Comparison of ENCODE assay signal across 1 cellular context in the genomic region with DNA sequence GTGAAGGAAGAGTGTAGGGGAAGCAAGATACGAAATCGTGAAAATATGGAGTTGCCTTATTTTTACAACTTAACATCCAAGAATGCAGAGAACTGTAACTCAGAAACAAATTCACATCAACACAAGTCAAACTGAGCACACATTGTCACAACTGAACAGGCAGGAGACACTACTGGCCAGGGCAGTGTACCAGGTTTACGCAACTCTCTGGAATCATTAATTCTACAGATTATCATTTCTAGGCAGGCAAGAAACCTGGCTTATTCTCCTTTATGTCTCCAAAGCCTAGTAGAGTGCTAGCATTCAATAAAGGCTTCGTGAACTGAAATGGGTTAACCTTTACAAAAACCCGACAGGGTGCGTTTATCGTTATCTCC.
TF ChIP-seq lines count a peak whose summit lies in the region.

No MANE protein-coding gene starts in this region.

TF ChIP-seq in HepG2, 621 proteins besides CTCF, POLR2A, EP300 and RAD21 (continued from another document):
- TF ChIP-seq, protein P1, sequence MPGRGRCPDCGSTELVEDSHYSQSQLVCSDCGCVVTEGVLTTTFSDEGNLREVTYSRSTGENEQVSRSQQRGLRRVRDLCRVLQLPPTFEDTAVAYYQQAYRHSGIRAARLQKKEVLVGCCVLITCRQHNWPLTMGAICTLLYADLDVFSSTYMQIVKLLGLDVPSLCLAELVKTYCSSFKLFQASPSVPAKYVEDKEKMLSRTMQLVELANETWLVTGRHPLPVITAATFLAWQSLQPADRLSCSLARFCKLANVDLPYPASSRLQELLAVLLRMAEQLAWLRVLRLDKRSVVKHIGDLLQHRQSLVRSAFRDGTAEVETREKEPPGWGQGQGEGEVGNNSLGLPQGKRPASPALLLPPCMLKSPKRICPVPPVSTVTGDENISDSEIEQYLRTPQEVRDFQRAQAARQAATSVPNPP (CRISPR knock-in tag; IDR thresholded peaks at IDR 0.05) = no peak
- TF ChIP-seq ARNT2 (CRISPR knock-in tag; IDR thresholded peaks at IDR 0.05; ENCODE audit: low read depth) (no peak), PHB2 (IDR thresholded peaks at IDR 0.05; ENCODE audit: partially characterized antibody) (no peak), MEIS2 (CRISPR knock-in tag; IDR thresholded peaks at IDR 0.05) (no peak), ZNF207 (IDR thresholded peaks at IDR 0.05; ENCODE audit: borderline replicate concordance) (no peak), GTF3A (CRISPR knock-in tag; conservative IDR thresholded peaks at IDR 0.05) (no peak), ZNF788 (CRISPR knock-in tag; IDR thresholded peaks at IDR 0.05; ENCODE audit: borderline replicate concordance) (no peak), RFXANK (CRISPR knock-in tag; IDR thresholded peaks at IDR 0.05) (no peak), EEA1 (CRISPR knock-in tag; IDR thresholded peaks at IDR 0.05; ENCODE audit: borderline replicate concordance) (no peak), ZNF777 (CRISPR knock-in tag; IDR thresholded peaks at IDR 0.05) (no peak), ZNF232 (CRISPR knock-in tag; IDR thresholded peaks at IDR 0.05; ENCODE audit: borderline replicate concordance) (no peak), STAT5B (CRISPR knock-in tag; IDR thresholded peaks at IDR 0.05) (no peak), ZNF549 (CRISPR knock-in tag; IDR thresholded peaks at IDR 0.05) (no peak), MBNL3 (CRISPR knock-in tag; conservative IDR thresholded peaks at IDR 0.05) (no peak), ZNF296 (CRISPR knock-in tag; conservative IDR thresholded peaks at IDR 0.05) (0 out of 2 replicates have a peak, but pooled peaks have one; percentile 5), KAT7 (CRISPR knock-in tag; IDR thresholded peaks at IDR 0.05; ENCODE audit: borderline replicate concordance) (no peak), RBFOX2 (IDR thresholded peaks at IDR 0.05; ENCODE audit: low read depth, low read length) (no peak), CC2D1A (CRISPR knock-in tag; IDR thresholded peaks at IDR 0.05) (peak; percentile 90; the same call in 1 of the 2 replicates), CREB1 (IDR thresholded peaks at IDR 0.05) (no peak), CREB1 (CRISPR knock-in tag; IDR thresholded peaks at IDR 0.05) (no peak), ZFP36 (IDR thresholded peaks at IDR 0.05; ENCODE audit: borderline replicate concordance, low read depth, low read length, partially characterized antibody) (no peak), ZBTB3 (CRISPR knock-in tag; IDR thresholded peaks at IDR 0.05; ENCODE audit: borderline replicate concordance, low read depth) (no peak), GATA4 (IDR thresholded peaks at IDR 0.05; ENCODE audit: borderline replicate concordance, low read depth) (no peak), ZNF33A (CRISPR knock-in tag; IDR thresholded peaks at IDR 0.05; ENCODE audit: borderline replicate concordance) (0 out of 2 replicates have a peak, but pooled peaks have one; percentile 66), ZNF569 (CRISPR knock-in tag; IDR thresholded peaks at IDR 0.05; ENCODE audit: borderline replicate concordance) (peak; percentile 29; the same call in 1 of the 2 replicates), ZNF234 (CRISPR knock-in tag; conservative IDR thresholded peaks at IDR 0.05) (no peak), ZFP62 (CRISPR knock-in tag; IDR thresholded peaks at IDR 0.05) (no peak), SALL1 (CRISPR knock-in tag; IDR thresholded peaks at IDR 0.05) (no peak)
- TF ChIP-seq, protein P2, sequence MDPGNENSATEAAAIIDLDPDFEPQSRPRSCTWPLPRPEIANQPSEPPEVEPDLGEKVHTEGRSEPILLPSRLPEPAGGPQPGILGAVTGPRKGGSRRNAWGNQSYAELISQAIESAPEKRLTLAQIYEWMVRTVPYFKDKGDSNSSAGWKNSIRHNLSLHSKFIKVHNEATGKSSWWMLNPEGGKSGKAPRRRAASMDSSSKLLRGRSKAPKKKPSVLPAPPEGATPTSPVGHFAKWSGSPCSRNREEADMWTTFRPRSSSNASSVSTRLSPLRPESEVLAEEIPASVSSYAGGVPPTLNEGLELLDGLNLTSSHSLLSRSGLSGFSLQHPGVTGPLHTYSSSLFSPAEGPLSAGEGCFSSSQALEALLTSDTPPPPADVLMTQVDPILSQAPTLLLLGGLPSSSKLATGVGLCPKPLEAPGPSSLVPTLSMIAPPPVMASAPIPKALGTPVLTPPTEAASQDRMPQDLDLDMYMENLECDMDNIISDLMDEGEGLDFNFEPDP (CRISPR knock-in tag; conservative IDR thresholded peaks at IDR 0.05) = 0 out of 2 replicates have a peak, but pooled peaks have one; percentile 37
- TF ChIP-seq, protein P3, sequence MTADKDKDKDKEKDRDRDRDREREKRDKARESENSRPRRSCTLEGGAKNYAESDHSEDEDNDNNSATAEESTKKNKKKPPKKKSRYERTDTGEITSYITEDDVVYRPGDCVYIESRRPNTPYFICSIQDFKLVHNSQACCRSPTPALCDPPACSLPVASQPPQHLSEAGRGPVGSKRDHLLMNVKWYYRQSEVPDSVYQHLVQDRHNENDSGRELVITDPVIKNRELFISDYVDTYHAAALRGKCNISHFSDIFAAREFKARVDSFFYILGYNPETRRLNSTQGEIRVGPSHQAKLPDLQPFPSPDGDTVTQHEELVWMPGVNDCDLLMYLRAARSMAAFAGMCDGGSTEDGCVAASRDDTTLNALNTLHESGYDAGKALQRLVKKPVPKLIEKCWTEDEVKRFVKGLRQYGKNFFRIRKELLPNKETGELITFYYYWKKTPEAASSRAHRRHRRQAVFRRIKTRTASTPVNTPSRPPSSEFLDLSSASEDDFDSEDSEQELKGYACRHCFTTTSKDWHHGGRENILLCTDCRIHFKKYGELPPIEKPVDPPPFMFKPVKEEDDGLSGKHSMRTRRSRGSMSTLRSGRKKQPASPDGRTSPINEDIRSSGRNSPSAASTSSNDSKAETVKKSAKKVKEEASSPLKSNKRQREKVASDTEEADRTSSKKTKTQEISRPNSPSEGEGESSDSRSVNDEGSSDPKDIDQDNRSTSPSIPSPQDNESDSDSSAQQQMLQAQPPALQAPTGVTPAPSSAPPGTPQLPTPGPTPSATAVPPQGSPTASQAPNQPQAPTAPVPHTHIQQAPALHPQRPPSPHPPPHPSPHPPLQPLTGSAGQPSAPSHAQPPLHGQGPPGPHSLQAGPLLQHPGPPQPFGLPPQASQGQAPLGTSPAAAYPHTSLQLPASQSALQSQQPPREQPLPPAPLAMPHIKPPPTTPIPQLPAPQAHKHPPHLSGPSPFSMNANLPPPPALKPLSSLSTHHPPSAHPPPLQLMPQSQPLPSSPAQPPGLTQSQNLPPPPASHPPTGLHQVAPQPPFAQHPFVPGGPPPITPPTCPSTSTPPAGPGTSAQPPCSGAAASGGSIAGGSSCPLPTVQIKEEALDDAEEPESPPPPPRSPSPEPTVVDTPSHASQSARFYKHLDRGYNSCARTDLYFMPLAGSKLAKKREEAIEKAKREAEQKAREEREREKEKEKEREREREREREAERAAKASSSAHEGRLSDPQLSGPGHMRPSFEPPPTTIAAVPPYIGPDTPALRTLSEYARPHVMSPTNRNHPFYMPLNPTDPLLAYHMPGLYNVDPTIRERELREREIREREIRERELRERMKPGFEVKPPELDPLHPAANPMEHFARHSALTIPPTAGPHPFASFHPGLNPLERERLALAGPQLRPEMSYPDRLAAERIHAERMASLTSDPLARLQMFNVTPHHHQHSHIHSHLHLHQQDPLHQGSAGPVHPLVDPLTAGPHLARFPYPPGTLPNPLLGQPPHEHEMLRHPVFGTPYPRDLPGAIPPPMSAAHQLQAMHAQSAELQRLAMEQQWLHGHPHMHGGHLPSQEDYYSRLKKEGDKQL (CRISPR knock-in tag; IDR thresholded peaks at IDR 0.05; ENCODE audit: low read depth) = no peak
- TF ChIP-seq, protein P4, sequence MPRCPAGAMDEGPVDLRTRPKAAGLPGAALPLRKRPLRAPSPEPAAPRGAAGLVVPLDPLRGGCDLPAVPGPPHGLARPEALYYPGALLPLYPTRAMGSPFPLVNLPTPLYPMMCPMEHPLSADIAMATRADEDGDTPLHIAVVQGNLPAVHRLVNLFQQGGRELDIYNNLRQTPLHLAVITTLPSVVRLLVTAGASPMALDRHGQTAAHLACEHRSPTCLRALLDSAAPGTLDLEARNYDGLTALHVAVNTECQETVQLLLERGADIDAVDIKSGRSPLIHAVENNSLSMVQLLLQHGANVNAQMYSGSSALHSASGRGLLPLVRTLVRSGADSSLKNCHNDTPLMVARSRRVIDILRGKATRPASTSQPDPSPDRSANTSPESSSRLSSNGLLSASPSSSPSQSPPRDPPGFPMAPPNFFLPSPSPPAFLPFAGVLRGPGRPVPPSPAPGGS (CRISPR knock-in tag; IDR thresholded peaks at IDR 0.05) = no peak
- TF ChIP-seq, protein P5, sequence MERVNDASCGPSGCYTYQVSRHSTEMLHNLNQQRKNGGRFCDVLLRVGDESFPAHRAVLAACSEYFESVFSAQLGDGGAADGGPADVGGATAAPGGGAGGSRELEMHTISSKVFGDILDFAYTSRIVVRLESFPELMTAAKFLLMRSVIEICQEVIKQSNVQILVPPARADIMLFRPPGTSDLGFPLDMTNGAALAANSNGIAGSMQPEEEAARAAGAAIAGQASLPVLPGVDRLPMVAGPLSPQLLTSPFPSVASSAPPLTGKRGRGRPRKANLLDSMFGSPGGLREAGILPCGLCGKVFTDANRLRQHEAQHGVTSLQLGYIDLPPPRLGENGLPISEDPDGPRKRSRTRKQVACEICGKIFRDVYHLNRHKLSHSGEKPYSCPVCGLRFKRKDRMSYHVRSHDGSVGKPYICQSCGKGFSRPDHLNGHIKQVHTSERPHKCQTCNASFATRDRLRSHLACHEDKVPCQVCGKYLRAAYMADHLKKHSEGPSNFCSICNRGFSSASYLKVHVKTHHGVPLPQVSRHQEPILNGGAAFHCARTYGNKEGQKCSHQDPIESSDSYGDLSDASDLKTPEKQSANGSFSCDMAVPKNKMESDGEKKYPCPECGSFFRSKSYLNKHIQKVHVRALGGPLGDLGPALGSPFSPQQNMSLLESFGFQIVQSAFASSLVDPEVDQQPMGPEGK (CRISPR knock-in tag; IDR thresholded peaks at IDR 0.05) = no peak
- TF ChIP-seq, protein P6, sequence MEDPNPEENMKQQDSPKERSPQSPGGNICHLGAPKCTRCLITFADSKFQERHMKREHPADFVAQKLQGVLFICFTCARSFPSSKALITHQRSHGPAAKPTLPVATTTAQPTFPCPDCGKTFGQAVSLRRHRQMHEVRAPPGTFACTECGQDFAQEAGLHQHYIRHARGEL (CRISPR knock-in tag; IDR thresholded peaks at IDR 0.05) = no peak
- TF ChIP-seq, protein P7, sequence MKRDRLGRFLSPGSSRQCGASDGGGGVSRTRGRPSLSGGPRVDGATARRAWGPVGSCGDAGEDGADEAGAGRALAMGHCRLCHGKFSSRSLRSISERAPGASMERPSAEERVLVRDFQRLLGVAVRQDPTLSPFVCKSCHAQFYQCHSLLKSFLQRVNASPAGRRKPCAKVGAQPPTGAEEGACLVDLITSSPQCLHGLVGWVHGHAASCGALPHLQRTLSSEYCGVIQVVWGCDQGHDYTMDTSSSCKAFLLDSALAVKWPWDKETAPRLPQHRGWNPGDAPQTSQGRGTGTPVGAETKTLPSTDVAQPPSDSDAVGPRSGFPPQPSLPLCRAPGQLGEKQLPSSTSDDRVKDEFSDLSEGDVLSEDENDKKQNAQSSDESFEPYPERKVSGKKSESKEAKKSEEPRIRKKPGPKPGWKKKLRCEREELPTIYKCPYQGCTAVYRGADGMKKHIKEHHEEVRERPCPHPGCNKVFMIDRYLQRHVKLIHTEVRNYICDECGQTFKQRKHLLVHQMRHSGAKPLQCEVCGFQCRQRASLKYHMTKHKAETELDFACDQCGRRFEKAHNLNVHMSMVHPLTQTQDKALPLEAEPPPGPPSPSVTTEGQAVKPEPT (CRISPR knock-in tag; IDR thresholded peaks at IDR 0.05; ENCODE audit: low read depth) = no peak
